10 cellular contexts compared by ENCODE assay signal in the genomic region with DNA sequence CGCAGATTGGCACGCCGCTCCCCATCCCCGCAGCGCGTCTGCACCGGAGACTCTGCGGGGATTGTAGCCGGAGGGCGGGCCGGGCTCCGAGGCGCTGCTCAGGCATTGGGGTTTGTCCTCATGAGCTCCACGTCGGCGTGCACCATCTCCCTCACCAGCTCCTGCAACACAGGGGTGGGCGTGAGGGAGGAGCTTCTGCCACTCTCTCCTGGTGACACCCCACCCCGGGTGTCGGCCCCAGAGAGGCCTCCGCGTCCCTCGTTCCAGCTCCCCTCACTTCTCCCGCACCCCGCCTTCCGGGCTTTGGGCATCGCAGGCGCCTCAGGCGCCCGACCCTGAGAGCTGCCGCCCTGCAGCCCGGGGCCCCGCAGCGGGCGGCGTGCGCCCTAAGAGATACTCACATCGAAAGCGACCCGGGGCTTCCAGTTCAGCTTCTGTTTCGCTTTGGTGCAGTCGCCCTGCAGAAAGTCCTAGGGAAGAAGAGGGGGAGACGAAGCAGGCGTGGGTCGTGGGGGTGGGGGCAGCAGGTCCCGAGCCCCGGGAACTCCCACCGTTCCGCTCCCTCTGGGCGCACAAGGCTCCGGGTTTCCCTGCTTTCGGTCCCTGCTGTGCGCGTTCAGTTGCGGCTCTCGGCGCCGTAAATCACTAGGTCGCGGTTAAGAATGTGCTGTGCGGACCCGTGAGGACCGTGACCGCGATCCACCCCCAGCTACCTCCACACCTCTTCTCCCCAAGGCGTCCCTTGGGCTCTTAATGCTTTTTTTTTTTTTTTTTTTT. TPM values are rescaled to one million over a fixed set of nuclear protein-coding genes. Genes with fewer than 3 reads are reported as not detected.
DNase-seq lines count a peak whose midpoint lies in the region; ATAC-seq, FAIRE-seq and TF ChIP-seq lines count a peak whose summit lies in the region.
"Had no signal": no experiment of that assay in that cellular context is flagged by ENCODE, and none has a peak within 500 bp of the region (broad histone marks: within the 10 kb centered on the region; RNA-seq: fewer than 3 reads in every experiment).

No MANE protein-coding gene starts in this region.

- POLR2A ChIA-PET in Caco-2 (lab: Charles Lee): no interaction called here

- peaks cover 15% of the 10 kb centered on the region for H3K4me1 Mint-ChIP-seq in activated T-cell treated with anti-CD3 and anti-CD28 coated beads, Interleukin-2, amount 50 U/mL, for 24 hours (ENCODE audit: low read depth)
- H3K4me1 Mint-ChIP-seq in type B pancreatic cell (ENCODE audit: unreplicated experiment): peaks cover 58% of the 10 kb centered on the region
- H3K4me1 Mint-ChIP-seq in Caco-2 (ENCODE audit: low read depth, unreplicated experiment): no peaks in the 10 kb centered on the region

- H3K9me3 ChIP-seq in liver (ENCODE audit: control insufficient read depth in 4 of 4, low read length in 3 of 4): no peaks in the 10 kb centered on the region
- no peaks in the 10 kb centered on the region for H3K9me3 ChIP-seq in Caco-2

- H3K27me3 ChIP-seq in bronchial epithelial cell (ENCODE audit: control insufficient read depth, insufficient read depth, low read length): peaks cover 2% of the 10 kb centered on the region
- peaks cover 0 to 13% (median 8%) of the 10 kb centered on the region in 4 donors for H3K27me3 ChIP-seq in liver (ENCODE audit: control insufficient read depth in 4 of 4, insufficient read depth in 4 of 4, low read length in 3 of 4)
- H3K27me3 ChIP-seq in Caco-2 (replicated peaks; ENCODE audit: control insufficient read depth, insufficient read depth, low read length): no peaks in the 10 kb centered on the region

- H3K27me3 Mint-ChIP-seq in activated T-cell treated with anti-CD3 and anti-CD28 coated beads, Interleukin-2, amount 50 U/mL, for 24 hours: peaks cover 85% of the 10 kb centered on the region
- peaks cover 72% of the 10 kb centered on the region for H3K27me3 Mint-ChIP-seq in type B pancreatic cell
- H3K27me3 Mint-ChIP-seq in Caco-2 (ENCODE audit: insufficient read depth, unreplicated experiment): no peaks in the 10 kb centered on the region

- intact Hi-C loops in Caco-2 (cut with micrococcal nuclease; ENCODE audit: unreplicated experiment): no loop called here

- peaks cover 5 to 28% (median 12%) of the 10 kb centered on the region in 4 donors for H3K4me1 ChIP-seq in liver (ENCODE audit: control insufficient read depth in 4 of 4, insufficient read depth in 4 of 4, low read length in 3 of 4)
- H3K4me1 ChIP-seq in Caco-2: no peaks in the 10 kb centered on the region

- peaks cover 17% of the 10 kb centered on the region for H3K36me3 Mint-ChIP-seq in activated T-cell treated with anti-CD3 and anti-CD28 coated beads, Interleukin-2, amount 50 U/mL, for 24 hours (ENCODE audit: low read depth)
- H3K36me3 Mint-ChIP-seq in type B pancreatic cell: peaks cover 16% of the 10 kb centered on the region
- H3K36me3 Mint-ChIP-seq in Caco-2 (ENCODE audit: insufficient read depth, unreplicated experiment): no peaks in the 10 kb centered on the region

- DNase-seq in activated T-cell treated with anti-CD3 and anti-CD28 coated beads, Interleukin-2, amount 50 U/mL, for 24 hours: peak; percentile 47
- DNase-seq in activated T-cell treated with anti-CD3 and anti-CD28 coated beads for 4 hours (no peak), bronchial epithelial cell (ENCODE audit: low read depth) (no peak), type B pancreatic cell (ENCODE audit: extremely low spot score, unreplicated experiment) (no peak), Caco-2 (no peak)
- DNase-seq: T-cell had no signal

- H3K4me3 Mint-ChIP-seq in activated T-cell treated with anti-CD3 and anti-CD28 coated beads, Interleukin-2, amount 50 U/mL, for 24 hours: peak overlapping the region; percentile 70
- H3K4me3 Mint-ChIP-seq in type B pancreatic cell: peak overlapping the region; percentile 74
- no peak overlapping the region for H3K4me3 Mint-ChIP-seq in Caco-2 (ENCODE audit: unreplicated experiment)

- H3K27ac ChIP-seq in liver (ENCODE audit: low read depth in 1 of 2, low read length in 2 of 2): no peak overlapping the region

- no peak overlapping the region for H3K27ac Mint-ChIP-seq in activated T-cell treated with anti-CD3 and anti-CD28 coated beads, Interleukin-2, amount 50 U/mL, for 24 hours
- H3K27ac Mint-ChIP-seq in type B pancreatic cell: no peak overlapping the region
- H3K27ac Mint-ChIP-seq in Caco-2 (ENCODE audit: unreplicated experiment): no peak overlapping the region
- H3K27ac Mint-ChIP-seq: CD4-positive, alpha-beta T cell had no signal

- WGBS in liver: 38% methylated on average over 65 of the region's 65 CpGs

- H3K9me3 Mint-ChIP-seq in activated T-cell treated with anti-CD3 and anti-CD28 coated beads, Interleukin-2, amount 50 U/mL, for 24 hours: no peaks in the 10 kb centered on the region
- H3K9me3 Mint-ChIP-seq in type B pancreatic cell (no peaks in the 10 kb centered on the region), Caco-2 (ENCODE audit: unreplicated experiment) (no peaks in the 10 kb centered on the region)
- H3K9me3 Mint-ChIP-seq: CD4-positive, alpha-beta T cell; T-cell had no signal

- no TSS peak for BruUV-seq in Caco-2 (replicated peaks; lab: Mats Ljungman, UMichigan)

- ATAC-seq in HG02571 (IDR thresholded peaks at IDR 0.05; ENCODE audit: unreplicated experiment) (no peak), GM21786 (IDR thresholded peaks at IDR 0.05; ENCODE audit: unreplicated experiment) (no peak)

- no peaks in the 10 kb centered on the region for H3K36me3 ChIP-seq in bronchial epithelial cell (ENCODE audit: control insufficient read depth, insufficient read depth, low read length)
- H3K36me3 ChIP-seq in liver (ENCODE audit: control insufficient read depth in 4 of 4, insufficient read depth in 3 of 4, low read depth in 1 of 4, low read length in 3 of 4): peaks cover 0 to 2% (median 0%) of the 10 kb centered on the region in 4 donors
- H3K36me3 ChIP-seq in Caco-2 (ENCODE audit: control insufficient read depth, insufficient read depth, low read length): no peaks in the 10 kb centered on the region

- CTCF ChIA-PET in Caco-2 (lab: Charles Lee): no interaction called here

- H3K9ac ChIP-seq in liver (ENCODE audit: low read depth in 1 of 2, low read length in 2 of 2): no peak overlapping the region

- no peak for FAIRE-seq in bronchial epithelial cell (lab: Jason Lieb, UNC)

- TF ChIP-seq RAD21 in liver (IDR thresholded peaks at IDR 0.05): no peak

- H3K4me3 ChIP-seq in bronchial epithelial cell (ENCODE audit: low read depth, low read length) (peak overlapping the region; percentile 70), liver (ENCODE audit: low read depth in 1 of 3, low read length in 3 of 3) (peak overlapping the region in 2 of 3 donors; percentile 1 to 62), Caco-2 (ENCODE audit: low read depth, low read length) (no peak overlapping the region)

- TF ChIP-seq CTCF in bronchial epithelial cell (IDR thresholded peaks at IDR 0.05; ENCODE audit: insufficient read depth, low read length, severe bottlenecking) (no peak), liver (IDR thresholded peaks at IDR 0.05; ENCODE audit: low read depth, low read length, missing input control) (no peak), type B pancreatic cell (conservative IDR thresholded peaks at IDR 0.05) (no peak), Caco-2 (IDR thresholded peaks at IDR 0.05; ENCODE audit: insufficient read depth in 1 of 2, low read depth in 1 of 2, low read length in 1 of 2, severe bottlenecking in 1 of 2, unreplicated experiment in 1 of 2) (no peak)

TF ChIP-seq in liver, 16 proteins besides CTCF, POLR2A, EP300 and RAD21:
- TF ChIP-seq FOXA2 (IDR thresholded peaks at IDR 0.05) (no peak), GABPA (IDR thresholded peaks at IDR 0.05 in 1 of 2, conservative IDR thresholded peaks at IDR 0.05 in 1 of 2) (no peak)
- TF ChIP-seq, protein P1, sequence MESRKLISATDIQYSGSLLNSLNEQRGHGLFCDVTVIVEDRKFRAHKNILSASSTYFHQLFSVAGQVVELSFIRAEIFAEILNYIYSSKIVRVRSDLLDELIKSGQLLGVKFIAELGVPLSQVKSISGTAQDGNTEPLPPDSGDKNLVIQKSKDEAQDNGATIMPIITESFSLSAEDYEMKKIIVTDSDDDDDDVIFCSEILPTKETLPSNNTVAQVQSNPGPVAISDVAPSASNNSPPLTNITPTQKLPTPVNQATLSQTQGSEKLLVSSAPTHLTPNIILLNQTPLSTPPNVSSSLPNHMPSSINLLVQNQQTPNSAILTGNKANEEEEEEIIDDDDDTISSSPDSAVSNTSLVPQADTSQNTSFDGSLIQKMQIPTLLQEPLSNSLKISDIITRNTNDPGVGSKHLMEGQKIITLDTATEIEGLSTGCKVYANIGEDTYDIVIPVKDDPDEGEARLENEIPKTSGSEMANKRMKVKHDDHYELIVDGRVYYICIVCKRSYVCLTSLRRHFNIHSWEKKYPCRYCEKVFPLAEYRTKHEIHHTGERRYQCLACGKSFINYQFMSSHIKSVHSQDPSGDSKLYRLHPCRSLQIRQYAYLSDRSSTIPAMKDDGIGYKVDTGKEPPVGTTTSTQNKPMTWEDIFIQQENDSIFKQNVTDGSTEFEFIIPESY (IDR thresholded peaks at IDR 0.05): no peak
- TF ChIP-seq, protein P2, sequence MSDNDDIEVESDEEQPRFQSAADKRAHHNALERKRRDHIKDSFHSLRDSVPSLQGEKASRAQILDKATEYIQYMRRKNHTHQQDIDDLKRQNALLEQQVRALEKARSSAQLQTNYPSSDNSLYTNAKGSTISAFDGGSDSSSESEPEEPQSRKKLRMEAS (IDR thresholded peaks at IDR 0.05): no peak
TF ChIP-seq in liver: peak in this region for 0.

RNA-seq across cellular contexts. Expression of a gene that starts 14.5 kb away (rescaled TPM):
- total RNA-seq in bronchial epithelial cell (3.5 and 3.7 TPM in 2 replicates), liver (under 1 TPM; 0.09 to 0.33 TPM), type B pancreatic cell (ENCODE audit: low replicate concordance) (20.8 and 53.5 TPM in 2 replicates), Caco-2 (2022) (6.8 and 7.1 TPM in 2 replicates)
- polyA plus RNA-seq in liver: under 1 TPM; 0.08 to 0.20 TPM
- total RNA-seq: CD4-positive, alpha-beta T cell had no signal
